19 cellular contexts compared by ENCODE assay signal in genomic region chr14:75851574-75851866, GRCh38.
A peak's percentile ranks its signal among the peaks of the same experiment; 100 is the strongest.
DNase-seq lines count a peak whose midpoint lies in the region; ATAC-seq, FAIRE-seq and TF ChIP-seq lines count a peak whose summit lies in the region.
"Had no signal": no experiment of that assay in that cellular context is flagged by ENCODE, and none has a peak within 500 bp of the region (broad histone marks: within the 10 kb centered on the region; RNA-seq: fewer than 3 reads in every experiment).

No MANE protein-coding gene starts in this region.

- no peaks in the 10 kb centered on the region for H3K27me3 Mint-ChIP-seq in nephron (ENCODE audit: low read depth)
- H3K27me3 Mint-ChIP-seq in activated naive CD8-positive, alpha-beta T cell treated with anti-CD3 and anti-CD28 coated beads, Interleukin-2, amount 50 U/mL, for 24 hours = no peaks in the 10 kb centered on the region
- H3K27me3 Mint-ChIP-seq: CD4-positive, alpha-beta memory T cell had no signal

- no peak overlapping the region for H2AFZ ChIP-seq in HepG2 (ENCODE audit: low read length)
- H2AFZ ChIP-seq: GM23248 had no signal

- no peak overlapping the region for H3K4me3 ChIP-seq in body of pancreas
- no peak overlapping the region for H3K4me3 ChIP-seq in HepG2 (replicated peaks in 1 of 3; ENCODE audit: insufficient read depth in 1 of 3, low read depth in 2 of 3, low read length in 3 of 3)
- H3K4me3 ChIP-seq in small intestine (ENCODE audit: low read depth in 1 of 2, low read length in 2 of 2) = no peak overlapping the region
- H3K4me3 ChIP-seq: GM23248 had no signal

- peaks cover 16% of the 10 kb centered on the region for H3K4me1 Mint-ChIP-seq in nephron
- H3K4me1 Mint-ChIP-seq in activated naive CD8-positive, alpha-beta T cell treated with anti-CD3 and anti-CD28 coated beads, Interleukin-2, amount 50 U/mL, for 24 hours = no peaks in the 10 kb centered on the region
- H3K4me1 Mint-ChIP-seq: CD4-positive, alpha-beta memory T cell had no signal

- no peaks in the 10 kb centered on the region for H3K9me3 Mint-ChIP-seq in nephron
- no peaks in the 10 kb centered on the region for H3K9me3 Mint-ChIP-seq in activated naive CD8-positive, alpha-beta T cell treated with anti-CD3 and anti-CD28 coated beads, Interleukin-2, amount 50 U/mL, for 24 hours
- H3K9me3 Mint-ChIP-seq: CD4-positive, alpha-beta memory T cell had no signal

- H3K27ac ChIP-seq in body of pancreas (peak overlapping the region in 1 of 4 donors; percentile 43), HepG2 (ENCODE audit: extremely low read length, insufficient read depth, low read length) (no peak overlapping the region), small intestine (ENCODE audit: low read depth in 1 of 2, low read length in 1 of 2) (no peak overlapping the region)
- H3K27ac ChIP-seq: GM23248 had no signal

- no peak for TF ChIP-seq RAD21 in HepG2 (CRISPR knock-in tag; IDR thresholded peaks at IDR 0.05)

- intact Hi-C loops in body of pancreas (cut with DNase I) (no loop called here), HepG2 (cut with micrococcal nuclease; ENCODE audit: unreplicated experiment) (no loop called here)

- no peak overlapping the region for H3K9ac ChIP-seq in HepG2 (ENCODE audit: insufficient read depth, low read depth, low read length)
- H3K9ac ChIP-seq: GM23248 had no signal

- POLR2A ChIA-PET in HepG2 (lab: Yijun Ruan, JAX) = no interaction called here

- no peaks in the 10 kb centered on the region for H3K27me3 ChIP-seq in body of pancreas
- no peaks in the 10 kb centered on the region for H3K27me3 ChIP-seq in HepG2 (ENCODE audit: control insufficient read depth in 1 of 2, insufficient read depth in 2 of 2, low read length in 2 of 2)
- H3K27me3 ChIP-seq in small intestine (ENCODE audit: control insufficient read depth in 2 of 2, insufficient read depth in 2 of 2, low read length in 2 of 2) = no peaks in the 10 kb centered on the region

- no peaks in the 10 kb centered on the region for H4K20me1 ChIP-seq in HepG2 (ENCODE audit: insufficient read depth, low read length)

- 66 to 80% methylated on average over 5 to 6 of the region's 6 CpGs for WGBS in body of pancreas, 2 donors
- 86% methylated on average over 6 of the region's 6 CpGs for WGBS in HepG2 (ENCODE audit: low lambda C conversion rate)
- 55 to 85% (median 73%) methylated on average over 6 of the region's 6 CpGs for WGBS in small intestine, 3 donors

- H3K4me2 ChIP-seq in HepG2 (ENCODE audit: low read depth, low read length) = no peak overlapping the region

- TF ChIP-seq POLR2A in body of pancreas (IDR thresholded peaks at IDR 0.05) (no peak), HepG2 (IDR thresholded peaks at IDR 0.05; ENCODE audit: insufficient read depth in 1 of 2, low read depth in 2 of 2, low read length in 2 of 2) (no peak)

- CTCF ChIA-PET in HepG2 (lab: Yijun Ruan, JAX; ENCODE audit: low intra/inter-chr PET ratio, low total read pairs) = no interaction called here

- no peak for TF ChIP-seq EP300 in HepG2 (IDR thresholded peaks at IDR 0.05; ENCODE audit: low read depth in 2 of 2, low read length in 2 of 2)
- no peak for TF ChIP-seq EP300 in HepG2 (CRISPR knock-in tag; IDR thresholded peaks at IDR 0.05; ENCODE audit: borderline replicate concordance)

- H3K4me3 Mint-ChIP-seq in nephron = no peak overlapping the region
- no peak overlapping the region for H3K4me3 Mint-ChIP-seq in activated naive CD8-positive, alpha-beta T cell treated with anti-CD3 and anti-CD28 coated beads, Interleukin-2, amount 50 U/mL, for 24 hours
- H3K4me3 Mint-ChIP-seq: CD4-positive, alpha-beta memory T cell had no signal

- no peak for TF ChIP-seq CTCF in body of pancreas (IDR thresholded peaks at IDR 0.05)
- no peak for TF ChIP-seq CTCF in HepG2 (CRISPR knock-in tag; IDR thresholded peaks at IDR 0.05)
- no peak for TF ChIP-seq CTCF in nephron (IDR thresholded peaks at IDR 0.05; ENCODE audit: unreplicated experiment in 3 of 3)

- no peaks in the 10 kb centered on the region for H3K36me3 ChIP-seq in body of pancreas (replicated peaks in 1 of 2; ENCODE audit: insufficient read depth in 1 of 2, low read depth in 2 of 2)
- no peaks in the 10 kb centered on the region; a peak in 1 of 5 replicates for H3K36me3 ChIP-seq in HepG2 (replicated peaks in 1 of 2; ENCODE audit: control insufficient read depth in 1 of 2, insufficient read depth in 2 of 2, low read length in 2 of 2)
- H3K36me3 ChIP-seq in small intestine (ENCODE audit: control insufficient read depth in 2 of 2, insufficient read depth in 2 of 2, low read length in 2 of 2) = no peaks in the 10 kb centered on the region

- H3K4me1 ChIP-seq in body of pancreas (no peaks in the 10 kb centered on the region), HepG2 (ENCODE audit: insufficient read depth, low read length) (peaks cover 7% of the 10 kb centered on the region; the same call in 1 of the 2 replicates), small intestine (ENCODE audit: control insufficient read depth in 2 of 2, insufficient read depth in 1 of 2, low read depth in 1 of 2, low read length in 1 of 2) (no peaks in the 10 kb centered on the region)

- DNase-seq in body of pancreas = peak in 2 of 4 donors; percentile 21 to 39
- DNase-seq in HepG2 (ENCODE audit: low spot score) = no peak
- peak; percentile 11 for DNase-seq in small intestine
- DNase-seq in medulla oblongata (ENCODE audit: extremely low spot score) = no peak
- no peak for DNase-seq in activated naive CD8-positive, alpha-beta T cell treated with anti-CD3 and anti-CD28 coated beads, Interleukin-2, amount 50 U/mL, for 24 hours
- no peak for DNase-seq in MV-4-11 (lab: John Stamatoyannopoulos, UW)
- no peak for DNase-seq in NCI-H446 treated with DMSO at 0.1 percent for 48 hours (lab: John Stamatoyannopoulos, UW)
- DNase-seq: C1 segment of cervical spinal cord; Calu3; CD4-positive, alpha-beta memory T cell; COR-L47; DMS53; DMS79 treated with DMSO at 0.1 percent for 48 hours; GF-D8; GM23248; HCEC 1CT had no signal

- H3K9me3 ChIP-seq in body of pancreas = no peaks in the 10 kb centered on the region
- no peaks in the 10 kb centered on the region for H3K9me3 ChIP-seq in HepG2 (ENCODE audit: low read length)
- H3K9me3 ChIP-seq in small intestine (ENCODE audit: control insufficient read depth, low read depth) = no peaks in the 10 kb centered on the region

- peak overlapping the region in 2 of 3 experiments; percentile 68 to 71 for H3K27ac Mint-ChIP-seq in nephron
- no peak overlapping the region for H3K27ac Mint-ChIP-seq in activated naive CD8-positive, alpha-beta T cell treated with anti-CD3 and anti-CD28 coated beads, Interleukin-2, amount 50 U/mL, for 24 hours
- H3K27ac Mint-ChIP-seq: CD4-positive, alpha-beta memory T cell had no signal

- H3K36me3 Mint-ChIP-seq in nephron (ENCODE audit: low read depth) = peaks cover 8% of the 10 kb centered on the region
- peaks cover 4% of the 10 kb centered on the region for H3K36me3 Mint-ChIP-seq in activated naive CD8-positive, alpha-beta T cell treated with anti-CD3 and anti-CD28 coated beads, Interleukin-2, amount 50 U/mL, for 24 hours (ENCODE audit: low read depth)

- FAIRE-seq in HepG2 (lab: Jason Lieb, UNC) (no peak), small intestine (lab: Jason Lieb, UNC) (no peak)
- FAIRE-seq: GM12891, GM18507 had no signal

- in situ Hi-C loops in HepG2 (cut with HindIII; ENCODE audit: extremely low pct_ligation_motif_present, low pct_unique_long_range_greater_than_20kb) = no loop called here

- peak; percentile 33 for ATAC-seq in body of pancreas
- ATAC-seq in HepG2 = no peak
- ATAC-seq in activated naive CD8-positive, alpha-beta T cell treated with anti-CD3 and anti-CD28 coated beads, Interleukin-2, amount 50 U/mL, for 24 hours = no peak

- BruUV-seq in HepG2 (replicated peaks; lab: Mats Ljungman, UMichigan) = no TSS peak

- no peaks in the 10 kb centered on the region for H3K79me2 ChIP-seq in HepG2 (ENCODE audit: insufficient read depth, low read length)

TF ChIP-seq in HepG2, 621 proteins besides CTCF, POLR2A, EP300 and RAD21:
- TF ChIP-seq JUNB (CRISPR knock-in tag; IDR thresholded peaks at IDR 0.05; ENCODE audit: borderline replicate concordance) = no peak
- peak; percentile 87 for TF ChIP-seq ZBTB33 (CRISPR knock-in tag; IDR thresholded peaks at IDR 0.05)
- no peak for TF ChIP-seq NFIB (CRISPR knock-in tag; IDR thresholded peaks at IDR 0.05; ENCODE audit: borderline replicate concordance)
- no peak for TF ChIP-seq ZNF614 (CRISPR knock-in tag; IDR thresholded peaks at IDR 0.05; ENCODE audit: borderline replicate concordance)
